ENCODE assay signal across 9 cellular contexts in genomic region chr22:28142361-28142801, GRCh38.
DNase-seq lines count a peak whose midpoint lies in the region; ATAC-seq and TF ChIP-seq lines count a peak whose summit lies in the region.
"Had no signal": no experiment of that assay in that cellular context is flagged by ENCODE, and none has a peak within 500 bp of the region (broad histone marks: within the 10 kb centered on the region; RNA-seq: fewer than 3 reads in every experiment).

No MANE protein-coding gene starts in this region.

- no peaks in the 10 kb centered on the region for H3K9me2 ChIP-seq in GM23248 (ENCODE audit: insufficient read depth)

- ATAC-seq in foreskin keratinocyte (no peak), GM18868 (IDR thresholded peaks at IDR 0.05; ENCODE audit: unreplicated experiment) (no peak)

- intact Hi-C loops in adrenal gland (cut with DNase I), result no loop called here
- intact Hi-C loops in sigmoid colon (cut with DNase I), result no loop called here

- TF ChIP-seq CTCF in adrenal gland (IDR thresholded peaks at IDR 0.05) (no peak), foreskin keratinocyte (conservative IDR thresholded peaks at IDR 0.05) (no peak), sigmoid colon (IDR thresholded peaks at IDR 0.05) (no peak)

- H3K9me3 ChIP-seq in GM23248 (ENCODE audit: low read depth) (no peaks in the 10 kb centered on the region), adrenal gland (replicated peaks in 1 of 3) (no peaks in the 10 kb centered on the region), sigmoid colon (no peaks in the 10 kb centered on the region)

- H3K27me3 ChIP-seq in GM23248 (replicated peaks; ENCODE audit: insufficient read depth) (no peaks in the 10 kb centered on the region), adrenal gland (no peaks in the 10 kb centered on the region), foreskin keratinocyte (no peaks in the 10 kb centered on the region), sigmoid colon (no peaks in the 10 kb centered on the region)

- no peaks in the 10 kb centered on the region for H3K79me2 ChIP-seq in GM23248 (ENCODE audit: insufficient read depth)

- H3K27ac ChIP-seq in GM23248 (peak overlapping the region; percentile 94), adrenal gland (peak overlapping the region in 3 of 5 donors; percentile 11 to 80 (median 45)), foreskin keratinocyte (no peak overlapping the region), sigmoid colon (peak overlapping the region; percentile 42 to 70 (median 64))

- H3K4me2 ChIP-seq in GM23248 (ENCODE audit: unreplicated experiment), result peak overlapping the region; percentile 76

- peaks cover 68% of the 10 kb centered on the region for H3K4me1 ChIP-seq in GM23248 (ENCODE audit: insufficient read depth)
- H3K4me1 ChIP-seq in adrenal gland (replicated peaks in 1 of 2), result peaks cover 6 to 33% of the 10 kb centered on the region in 2 donors
- H3K4me1 ChIP-seq in foreskin keratinocyte, result peaks cover 22% of the 10 kb centered on the region
- peaks cover 2 to 66% (median 48%) of the 10 kb centered on the region in 4 donors for H3K4me1 ChIP-seq in sigmoid colon

- no peak overlapping the region for H2AFZ ChIP-seq in GM23248

- H3F3A ChIP-seq in GM23248 (ENCODE audit: insufficient read depth), result peaks cover 61% of the 10 kb centered on the region

- in situ Hi-C loops in GM23248 (cut with MboI), result no loop called here

- no peaks in the 10 kb centered on the region for H4K20me1 ChIP-seq in GM23248 (ENCODE audit: insufficient read depth)

- peak overlapping the region; percentile 59 for H3K4me3 ChIP-seq in GM23248
- no peak overlapping the region for H3K4me3 ChIP-seq in adrenal gland
- H3K4me3 ChIP-seq in sigmoid colon, result no peak overlapping the region

- peak in 1 of 4 donors; percentile 31 for TF ChIP-seq EP300 in sigmoid colon (IDR thresholded peaks at IDR 0.05)

- DNase-seq in GM23248, result peak; percentile 91
- DNase-seq in adrenal gland, result peak in 3 of 7 donors; percentile 23 to 29 (median 28)
- peak; percentile 26 to 52 for DNase-seq in foreskin keratinocyte
- no peak for DNase-seq in sigmoid colon
- no peak for DNase-seq in NCI-H1436 treated with DMSO at 0.1 percent for 48 hours (lab: John Stamatoyannopoulos, UW)
- no peak for DNase-seq in pons (ENCODE audit: low spot score)
- DNase-seq in DMS79 (lab: John Stamatoyannopoulos, UW), result no peak
- DNase-seq: NCI-H524 had no signal

- no peaks in the 10 kb centered on the region for H3K36me3 ChIP-seq in GM23248 (ENCODE audit: low read depth)
- H3K36me3 ChIP-seq in adrenal gland (replicated peaks in 1 of 2), result no peaks in the 10 kb centered on the region
- no peaks in the 10 kb centered on the region for H3K36me3 ChIP-seq in sigmoid colon

- H3K9ac ChIP-seq in GM23248, result peak overlapping the region; percentile 76

- 0 to 5% methylated on average over 2 of the region's 2 CpGs for WGBS in GM23248 (ENCODE audit: low coverage in 1 of 2, low lambda C conversion rate in 2 of 2, missing lambda C conversion rate in 2 of 2), 2 experiments
- WGBS in adrenal gland, 4 donors, result 30 to 44% (median 37%) methylated on average over 2 of the region's 2 CpGs
- 13 to 52% methylated on average over 2 of the region's 2 CpGs for WGBS in sigmoid colon, 2 donors

- TF ChIP-seq POLR2A in adrenal gland (IDR thresholded peaks at IDR 0.05), result no peak
- TF ChIP-seq POLR2A in sigmoid colon (IDR thresholded peaks at IDR 0.05), result no peak

Comparison
In these comparisons a context has a peak if more than half of its experiments do, and no peak if none do; other contexts are left out.
1. DNase-seq: peak in GM23248 (single experiment) and foreskin keratinocyte (2 of 2); none in sigmoid colon (single experiment), NCI-H1436 treated with DMSO at 0.1 percent for 48 hours (single experiment), pons (single experiment) and DMS79 (single experiment).